21 cellular contexts compared by ENCODE assay signal in the genomic region with DNA sequence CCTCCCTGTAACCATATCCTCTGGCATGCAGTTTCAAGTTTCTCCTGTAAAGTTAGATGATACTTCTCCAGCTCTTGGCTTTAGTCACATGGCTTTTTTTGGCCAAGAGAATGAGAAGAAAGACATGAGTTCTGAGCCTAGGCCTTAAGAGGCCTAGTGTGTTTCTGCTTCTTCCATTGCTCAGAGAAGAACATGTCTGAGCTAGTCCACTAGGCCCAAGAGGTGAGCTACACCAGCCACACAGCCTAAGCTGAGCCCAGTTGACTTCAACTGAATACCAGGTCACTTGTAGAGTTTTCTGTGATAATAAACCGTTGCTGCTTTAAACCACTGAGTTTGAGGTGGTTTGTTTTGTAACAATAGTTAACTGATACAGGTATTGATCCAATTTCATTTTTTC. TPM values are rescaled to one million over a fixed set of nuclear protein-coding genes. Genes with fewer than 3 reads are reported as not detected.
DNase-seq lines count a peak whose midpoint lies in the region; ATAC-seq, FAIRE-seq and TF ChIP-seq lines count a peak whose summit lies in the region.
"Had no signal": no experiment of that assay in that cellular context is flagged by ENCODE, and none has a peak within 500 bp of the region (broad histone marks: within the 10 kb centered on the region; RNA-seq: fewer than 3 reads in every experiment).

No MANE protein-coding gene starts in this region.

- H3K4me1 Mint-ChIP-seq in activated naive CD4-positive, alpha-beta T cell treated with anti-CD3 and anti-CD28 coated beads for 36 hours (ENCODE audit: low read depth), result no peaks in the 10 kb centered on the region

- no peaks in the 10 kb centered on the region for H3K9me3 ChIP-seq in OCI-LY3 (ENCODE audit: insufficient read depth, low read length)
- no peaks in the 10 kb centered on the region for H3K9me3 ChIP-seq in keratinocyte (ENCODE audit: control insufficient read depth, low read depth, low read length)
- H3K9me3 ChIP-seq in stomach, result no peaks in the 10 kb centered on the region
- H3K9me3 ChIP-seq: BE2C, HAP-1, SJSA1 had no signal

- ATAC-seq in HG02840 (IDR thresholded peaks at IDR 0.05; ENCODE audit: low FRiP score, unreplicated experiment), result no peak
- ATAC-seq: Right ventricle myocardium inferior had no signal

- H3K4me3 ChIP-seq in OCI-LY3 (ENCODE audit: low read length) (no peak overlapping the region), bronchial epithelial cell (ENCODE audit: low read depth, low read length) (no peak overlapping the region), keratinocyte (ENCODE audit: control insufficient read depth in 2 of 3, extremely low read depth in 1 of 3, insufficient read depth in 2 of 3, low read depth in 1 of 3, low read length in 3 of 3) (no peak overlapping the region), brain microvascular endothelial cell (ENCODE audit: low read depth, low read length) (no peak overlapping the region), stomach (no peak overlapping the region)
- H3K4me3 ChIP-seq: HAP-1, SJSA1 had no signal

- DNase-seq in activated naive CD4-positive, alpha-beta T cell treated with anti-CD3 and anti-CD28 coated beads for 36 hours, result no peak
- no peak for DNase-seq in activated naive CD4-positive, alpha-beta T cell treated with anti-CD3 and anti-CD28 coated beads, Interleukin-2, amount 50 U/mL, for 16 hours
- DNase-seq in bronchial epithelial cell (ENCODE audit: low read depth) (peak; percentile 81), keratinocyte (ENCODE audit: low read depth, low spot score) (no peak), brain microvascular endothelial cell (no peak), stomach (no peak)
- DNase-seq: BE2C; EL; GF-D8; MV-4-11; NCI-H1417; NCI-H187; NCI-H748 treated with DMSO at 0.1 percent for 48 hours; NK-92 treated with Interleukin-12 subunit alpha and Interleukin-12 subunit beta, amount 100 ng/mL, for 24 hours had no signal

- no peaks in the 10 kb centered on the region for H3K9me1 ChIP-seq in keratinocyte (ENCODE audit: control insufficient read depth, extremely low read depth, insufficient read depth, low read length)

- no peaks in the 10 kb centered on the region for H3K36me3 Mint-ChIP-seq in activated naive CD4-positive, alpha-beta T cell treated with anti-CD3 and anti-CD28 coated beads for 36 hours (ENCODE audit: low read depth)

- H3K4me1 ChIP-seq in OCI-LY3 (ENCODE audit: low read length) (no peaks in the 10 kb centered on the region), keratinocyte (ENCODE audit: control insufficient read depth, extremely low read depth, insufficient read depth, low read length) (peaks cover 7% of the 10 kb centered on the region), stomach (peaks cover 0 to 4% (median 0%) of the 10 kb centered on the region in 4 donors)
- H3K4me1 ChIP-seq: BE2C, HAP-1 had no signal

- H3K36me3 ChIP-seq in OCI-LY3 (replicated peaks; ENCODE audit: low read depth, low read length) (no peaks in the 10 kb centered on the region), bronchial epithelial cell (ENCODE audit: control insufficient read depth, insufficient read depth, low read length) (no peaks in the 10 kb centered on the region), keratinocyte (ENCODE audit: control insufficient read depth in 2 of 2, extremely low read depth in 1 of 2, insufficient read depth in 2 of 2, low read length in 2 of 2) (no peaks in the 10 kb centered on the region), brain microvascular endothelial cell (replicated peaks) (no peaks in the 10 kb centered on the region), stomach (no peaks in the 10 kb centered on the region)
- H3K36me3 ChIP-seq: BE2C, HAP-1, SJSA1 had no signal

- peaks cover 4% of the 10 kb centered on the region for H3K27me3 Mint-ChIP-seq in activated naive CD4-positive, alpha-beta T cell treated with anti-CD3 and anti-CD28 coated beads for 36 hours (ENCODE audit: low read depth)

- in situ Hi-C loops in brain microvascular endothelial cell (cut with HindIII; ENCODE audit: low pct_ligation_motif_present, low sequenced_read_pairs), result no loop called here

- intact Hi-C loops in activated naive CD4-positive, alpha-beta T cell treated with anti-CD3 and anti-CD28 coated beads for 36 hours (cut with micrococcal nuclease), result no loop called here
- intact Hi-C loops in stomach (cut with DNase I; ENCODE audit: low total_unique reads), result no loop called here

- no peak overlapping the region for H3K4me3 Mint-ChIP-seq in activated naive CD4-positive, alpha-beta T cell treated with anti-CD3 and anti-CD28 coated beads for 36 hours

- no peak for FAIRE-seq in bronchial epithelial cell (lab: Jason Lieb, UNC)
- peak; percentile 88 for FAIRE-seq in keratinocyte (lab: Jason Lieb, UNC)
- FAIRE-seq: RCC 7860 had no signal

- no peak for TF ChIP-seq CTCF in OCI-LY3 (IDR thresholded peaks at IDR 0.05; ENCODE audit: low read depth, low read length)
- no peak for TF ChIP-seq CTCF in bronchial epithelial cell (IDR thresholded peaks at IDR 0.05; ENCODE audit: insufficient read depth, low read length, severe bottlenecking)
- no peak for TF ChIP-seq CTCF in keratinocyte (optimal IDR thresholded peaks at IDR 0.05 in 1 of 3, IDR thresholded peaks at IDR 0.05 in 1 of 3, conservative IDR thresholded peaks at IDR 0.05 in 1 of 3; ENCODE audit: extremely low read depth in 1 of 3, insufficient read depth in 2 of 3, low read length in 3 of 3)
- no peak for TF ChIP-seq CTCF in brain microvascular endothelial cell (IDR thresholded peaks at IDR 0.05; ENCODE audit: low read depth, low read length, missing control alignments)
- no peak for TF ChIP-seq CTCF in stomach (IDR thresholded peaks at IDR 0.05)

- TF ChIP-seq EP300 in stomach (IDR thresholded peaks at IDR 0.05), result no peak

- peak overlapping the region; percentile 63 for H3K27ac Mint-ChIP-seq in activated naive CD4-positive, alpha-beta T cell treated with anti-CD3 and anti-CD28 coated beads for 36 hours

- H3K27ac ChIP-seq in OCI-LY3 (ENCODE audit: low read length) (no peak overlapping the region), keratinocyte (ENCODE audit: control insufficient read depth, insufficient read depth, low read length) (peak overlapping the region; percentile 21), brain microvascular endothelial cell (no peak overlapping the region), stomach (no peak overlapping the region)
- H3K27ac ChIP-seq: KMS-11, SJSA1 had no signal

- H3K27me3 ChIP-seq in OCI-LY3 (ENCODE audit: low read depth, low read length), result no peaks in the 10 kb centered on the region
- H3K27me3 ChIP-seq in bronchial epithelial cell (ENCODE audit: control insufficient read depth, insufficient read depth, low read length), result no peaks in the 10 kb centered on the region
- H3K27me3 ChIP-seq in keratinocyte (ENCODE audit: control insufficient read depth, extremely low read depth, insufficient read depth, low read length), result no peaks in the 10 kb centered on the region
- H3K27me3 ChIP-seq in brain microvascular endothelial cell (replicated peaks), result no peaks in the 10 kb centered on the region
- H3K27me3 ChIP-seq in stomach, result no peaks in the 10 kb centered on the region
- H3K27me3 ChIP-seq: BE2C, SJSA1 had no signal

- dilution Hi-C loops in keratinocyte (cut with MboI; ENCODE audit: extremely low pct_ligation_motif_present, low sequenced_read_pairs), result no loop called here

- H3K4me2 ChIP-seq in OCI-LY3 (ENCODE audit: low read length) (no peak overlapping the region), keratinocyte (ENCODE audit: control insufficient read depth, extremely low read depth, insufficient read depth, low read depth, low read length) (no peak overlapping the region)
- H3K4me2 ChIP-seq: KMS-11 had no signal

- H3K9me3 Mint-ChIP-seq in activated naive CD4-positive, alpha-beta T cell treated with anti-CD3 and anti-CD28 coated beads for 36 hours, result no peaks in the 10 kb centered on the region

- no peaks in the 10 kb centered on the region for H4K20me1 ChIP-seq in OCI-LY3 (ENCODE audit: insufficient read depth, low read length)
- H4K20me1 ChIP-seq in keratinocyte (ENCODE audit: control insufficient read depth, extremely low read depth, insufficient read depth, low read length), result no peaks in the 10 kb centered on the region

- CTCF ChIA-PET in activated naive CD4-positive, alpha-beta T cell treated with anti-CD3 and anti-CD28 coated beads for 36 hours (lab: Charles Lee), result interaction anchor here (0.6 to 1.1 kb wide), 2 partner anchors 19 to 34 kb away, joined by 3 read pairs; no protein-coding TSS in a partner anchor

- H2AFZ ChIP-seq in OCI-LY3 (ENCODE audit: low read depth, low read length) (peak overlapping the region; percentile 64; the same call in 1 of the 2 replicates), keratinocyte (ENCODE audit: control insufficient read depth, low read length) (peak overlapping the region; percentile 74)

- no peak for TF ChIP-seq POLR2A in stomach (IDR thresholded peaks at IDR 0.05)

- H3K79me2 ChIP-seq in OCI-LY3 (ENCODE audit: low read length), result no peaks in the 10 kb centered on the region
- H3K79me2 ChIP-seq in keratinocyte (ENCODE audit: control insufficient read depth, insufficient read depth, low read length), result no peaks in the 10 kb centered on the region

- H3K9ac ChIP-seq in OCI-LY3 (ENCODE audit: low read length), result no peak overlapping the region
- H3K9ac ChIP-seq in keratinocyte (ENCODE audit: control insufficient read depth, extremely low read depth, insufficient read depth, low read length), result no peak overlapping the region
- H3K9ac ChIP-seq: KMS-11 had no signal

- WGBS in stomach, 5 donors, result 78 to 85% (median 82%) methylated on average over 1 of the region's 1 CpG

RNA-seq across cellular contexts. Expression of a gene that starts 19.9 kb away (rescaled TPM):
- not detected for total RNA-seq in activated naive CD4-positive, alpha-beta T cell treated with anti-CD3 and anti-CD28 coated beads for 36 hours
- 113 and 227 TPM in 2 replicates for total RNA-seq in bronchial epithelial cell
- 176 to 285 TPM (median 234 TPM) in 3 replicates for polyA plus RNA-seq in keratinocyte
- 29.3 TPM for polyA plus RNA-seq in keratinocyte (2011; ENCODE audit: low read depth)
- polyA plus RNA-seq in keratinocyte (2011; cell fraction: cytosol; rRNA removed), result 80.8 and 128 TPM in 2 replicates
- polyA plus RNA-seq in keratinocyte (2011; cell fraction: nucleus; rRNA removed), result 212 and 243 TPM in 2 replicates
- 44.9 and 156 TPM in 2 replicates for polyA plus RNA-seq in keratinocyte (2012; ENCODE audit: low replicate concordance)
- 159 to 294 TPM (median 228 TPM) in 3 replicates for polyA minus RNA-seq in keratinocyte
- polyA minus RNA-seq in keratinocyte (2011; cell fraction: cytosol; rRNA and poly(A)+ RNA removed), result 153 TPM
- polyA minus RNA-seq in keratinocyte (2011; cell fraction: nucleus; rRNA and poly(A)+ RNA removed), result 120 and 192 TPM in 2 replicates
- total RNA-seq in stomach, result 100 to 1,000 TPM in 1 of 5 donors, 10 to 100 TPM in 4; 26.6 to 131 (median 53.8) TPM
- 10 to 100 TPM; 18.4 to 28.7 (median 21.8) TPM for polyA plus RNA-seq in stomach

Comparison
In these comparisons a context has a peak if more than half of its experiments do, and no peak if none do; other contexts are left out.
1. RNA of a gene that starts 19.9 kb away (total RNA-seq): 113 to 227 TPM in bronchial epithelial cell and 26.6 to 131 TPM in stomach; not detected in activated naive CD4-positive, alpha-beta T cell treated with anti-CD3 and anti-CD28 coated beads for 36 hours; every median in the first group is over 10 times any median in the second.